Comparison of ENCODE assay signal across 8 cellular contexts in genomic region chr10:74589226-74589673, GRCh38.
DNase-seq lines count a peak whose midpoint lies in the region; ATAC-seq, FAIRE-seq and TF ChIP-seq lines count a peak whose summit lies in the region.

No MANE protein-coding gene starts in this region.

- no peaks in the 10 kb centered on the region for H3K27me3 ChIP-seq in bronchial epithelial cell (ENCODE audit: control insufficient read depth, insufficient read depth, low read length)

- TF ChIP-seq CTCF in GM13977 (IDR thresholded peaks at IDR 0.05; ENCODE audit: extremely low read depth, insufficient read depth, missing control alignments) (no peak), bronchial epithelial cell (IDR thresholded peaks at IDR 0.05; ENCODE audit: insufficient read depth, low read length, severe bottlenecking) (no peak), kidney (IDR thresholded peaks at IDR 0.05; ENCODE audit: borderline replicate concordance, extremely low read depth, insufficient read depth) (no peak)

- DNase-seq in GM13977 (ENCODE audit: low spot score) (peak; percentile 45), NCI-H1694 treated with DMSO at 0.1 percent for 48 hours (lab: John Stamatoyannopoulos, UW) (peak; percentile 97), bronchial epithelial cell (ENCODE audit: low read depth) (peak; percentile 50), kidney (peak; percentile 90), SIG-M5 (lab: John Stamatoyannopoulos, UW) (no peak)
- DNase-seq in activated CD4-positive, CD25-positive, alpha-beta regulatory T cell treated with anti-CD3 and anti-CD28 coated beads, Interleukin-2, amount 50 U/mL, for 16 hours (ENCODE audit: low read depth, low spot score): peak; percentile 71
- DNase-seq in stimulated activated CD4-positive, alpha-beta T cell treated with anti-CD3 and anti-CD28 coated beads, Interleukin-1b, Interleukin-23, amount 100 ng/mL, for 48 hours: peak; percentile 86

- ATAC-seq in HG03442 (IDR thresholded peaks at IDR 0.05; ENCODE audit: unreplicated experiment): no peak

- no peaks in the 10 kb centered on the region for H3K9me3 ChIP-seq in kidney (ENCODE audit: control insufficient read depth in 1 of 2, low read length in 2 of 2)

- no peak overlapping the region for H3K27ac ChIP-seq in kidney (ENCODE audit: low read depth in 2 of 2, low read length in 2 of 2)

- H3K36me3 ChIP-seq in bronchial epithelial cell (ENCODE audit: control insufficient read depth, insufficient read depth, low read length): no peaks in the 10 kb centered on the region
- H3K36me3 ChIP-seq in kidney (ENCODE audit: control insufficient read depth in 1 of 2, insufficient read depth in 2 of 2, low read length in 2 of 2): no peaks in the 10 kb centered on the region

- H3K4me3 ChIP-seq in bronchial epithelial cell (ENCODE audit: low read depth, low read length): no peak overlapping the region
- no peak overlapping the region for H3K4me3 ChIP-seq in kidney (ENCODE audit: low read length in 2 of 2)

- peaks cover 5 to 19% of the 10 kb centered on the region in 2 donors for H3K4me1 ChIP-seq in kidney (ENCODE audit: control insufficient read depth in 1 of 2, insufficient read depth in 1 of 2, low read depth in 1 of 2, low read length in 2 of 2)

- H3K9ac ChIP-seq in kidney (ENCODE audit: low read length in 2 of 2): no peak overlapping the region

- in situ Hi-C loops in GM13977 (cut with MboI; ENCODE audit: low pct_unique_long_range_greater_than_20kb, low sequenced_read_pairs, unreplicated experiment): no loop called here

- FAIRE-seq in bronchial epithelial cell (lab: Jason Lieb, UNC) (no peak), kidney (lab: Jason Lieb, UNC) (no peak)

- intact Hi-C loops in kidney (cut with DNase I): no loop called here
